23 cellular contexts compared by ENCODE assay signal in genomic region chr13:59914556-59914955, GRCh38.
DNase-seq lines count a peak whose midpoint lies in the region; ATAC-seq, FAIRE-seq and TF ChIP-seq lines count a peak whose summit lies in the region.
"Had no signal": no experiment of that assay in that cellular context is flagged by ENCODE, and none has a peak within 500 bp of the region (broad histone marks: within the 10 kb centered on the region; RNA-seq: fewer than 3 reads in every experiment).

No MANE protein-coding gene starts in this region.

- no peak overlapping the region for H3K27ac ChIP-seq in small intestine (ENCODE audit: low read depth in 1 of 2, low read length in 1 of 2)
- H3K27ac ChIP-seq: right atrium auricular region had no signal

- no peaks in the 10 kb centered on the region for H3K36me3 ChIP-seq in adipocyte (ENCODE audit: control insufficient read depth, insufficient read depth, low read length, severe bottlenecking)
- no peaks in the 10 kb centered on the region for H3K36me3 ChIP-seq in small intestine (ENCODE audit: control insufficient read depth in 2 of 2, insufficient read depth in 2 of 2, low read length in 2 of 2)
- H3K36me3 ChIP-seq: right atrium auricular region had no signal

- TF ChIP-seq CTCF in fibroblast of mammary gland (conservative IDR thresholded peaks at IDR 0.05; ENCODE audit: control insufficient read depth, insufficient read depth, low read depth, low read length) (no peak), omental fat pad (IDR thresholded peaks at IDR 0.05) (no peak)

- H3K4me1 ChIP-seq in adipocyte (ENCODE audit: control insufficient read depth, insufficient read depth, low read length) (no peaks in the 10 kb centered on the region), small intestine (ENCODE audit: control insufficient read depth in 2 of 2, insufficient read depth in 1 of 2, low read depth in 1 of 2, low read length in 1 of 2) (no peaks in the 10 kb centered on the region)
- H3K4me1 ChIP-seq: right atrium auricular region had no signal

- H3K9me3 ChIP-seq in adipocyte (ENCODE audit: control insufficient read depth, low read length): no peaks in the 10 kb centered on the region
- H3K9me3 ChIP-seq in small intestine (ENCODE audit: control insufficient read depth, low read depth): no peaks in the 10 kb centered on the region
- H3K9me3 ChIP-seq: right atrium auricular region had no signal

- H3K9ac ChIP-seq in adipocyte (ENCODE audit: low read length): no peak overlapping the region

- 69 to 74% (median 70%) methylated on average over 2 of the region's 2 CpGs for WGBS in small intestine, 3 donors

- no peaks in the 10 kb centered on the region for H3K27me3 ChIP-seq in adipocyte (replicated peaks; ENCODE audit: control insufficient read depth, insufficient read depth, low read length)
- no peaks in the 10 kb centered on the region for H3K27me3 ChIP-seq in small intestine (ENCODE audit: control insufficient read depth in 2 of 2, insufficient read depth in 2 of 2, low read length in 2 of 2)
- H3K27me3 ChIP-seq: right atrium auricular region had no signal

- peak; percentile 44 for FAIRE-seq in small intestine (lab: Jason Lieb, UNC)
- FAIRE-seq: GM12878 had no signal

- ATAC-seq in GM21576 (IDR thresholded peaks at IDR 0.05; ENCODE audit: unreplicated experiment) (no peak), omental fat pad (ENCODE audit: low FRiP score) (no peak)
- ATAC-seq: CD8-positive, alpha-beta T cell; GM12878 had no signal

- DNase-seq in ELR (ENCODE audit: low read depth) (peak; percentile 13), adipocyte (ENCODE audit: low read depth) (peak; percentile 54), fibroblast of mammary gland (ENCODE audit: low read depth) (peak; percentile 10), small intestine (no peak), NCI-H1105 (lab: John Stamatoyannopoulos, UW) (no peak), omental fat pad (ENCODE audit: low spot score) (no peak)
- DNase-seq: activated B cell treated with CpG ODN at 0.5 μM for 24 hours; activated CD4-positive, alpha-beta memory T cell treated with anti-CD3 and anti-CD28 coated beads for 36 hours; activated effector memory CD4-positive, alpha-beta T cell treated with anti-CD3 and anti-CD28 coated beads, Interleukin-2, amount 50 U/mL, for 16 hours; AML-193; caudate nucleus; CD8-positive, alpha-beta T cell; GF-D8; KG1; kidney glomerular epithelial cell; mammary epithelial cell; MV-4-11; NCI-H187 treated with DMSO at 0.1 percent for 48 hours; occipital lobe; T1000 had no signal

- H3K4me3 ChIP-seq in adipocyte (ENCODE audit: low read length): no peak overlapping the region
- no peak overlapping the region for H3K4me3 ChIP-seq in fibroblast of mammary gland (ENCODE audit: control insufficient read depth, low read depth, low read length)
- no peak overlapping the region for H3K4me3 ChIP-seq in small intestine (ENCODE audit: low read depth in 1 of 2, low read length in 2 of 2)
- H3K4me3 ChIP-seq: GM12878, right atrium auricular region had no signal

Comparison
In these comparisons a context has a peak if more than half of its experiments do, and no peak if none do; other contexts are left out.
1. DNase-seq: peak in ELR (single experiment), adipocyte (single experiment) and fibroblast of mammary gland (single experiment); none in small intestine (single experiment), NCI-H1105 (single experiment) and omental fat pad (single experiment).